27 cellular contexts compared by ENCODE assay signal in genomic region chr2:241213567-241213966, GRCh38.
"Had no signal": no experiment of that assay in that cellular context is flagged by ENCODE, and none has a peak within 500 bp of the region (broad histone marks: within the 10 kb centered on the region; RNA-seq: fewer than 3 reads in every experiment).

No MANE protein-coding gene starts in this region.

- H3K27ac ChIP-seq: ascending aorta, cardiac muscle cell, VCaP had no signal

- H3K9me3 ChIP-seq: ascending aorta had no signal

- DNase-seq: activated B cell treated with CpG ODN at 0.5 μM for 24 hours; activated CD4-positive, alpha-beta memory T cell treated with anti-CD3 and anti-CD28 coated beads for 36 hours; activated CD4-positive, alpha-beta T cell treated with anti-CD3 and anti-CD28 coated beads for 4 hours; activated CD4-positive, alpha-beta T cell treated with anti-CD3 and anti-CD28 coated beads, Interleukin-2, amount 10 ng/mL, durations not matched to agents 24 days and 14 days; activated CD4-positive, alpha-beta T cell treated with anti-CD3 and anti-CD28 coated beads, Interleukin-2, amount 50 U/mL, for 1 hour; activated CD4-positive, alpha-beta T cell treated with anti-CD3 and anti-CD28 coated beads, Interleukin-2, amount 50 U/mL, for 4 hours; activated CD4-positive, CD25-positive, alpha-beta regulatory T cell treated with anti-CD3 and anti-CD28 coated beads, Interleukin-2, amount 50 U/mL, for 72 hours; activated CD8-positive, alpha-beta memory T cell treated with anti-CD3 and anti-CD28 coated beads, Interleukin-2, amount 50 U/mL, for 48 hours; activated CD8-positive, alpha-beta T cell treated with anti-CD3 and anti-CD28 coated beads for 36 hours; activated effector memory CD4-positive, alpha-beta T cell treated with Interleukin-2 at 50 U/mL for 16 hours; activated gamma-delta T cell; activated naive CD4-positive, alpha-beta T cell treated with anti-CD3 and anti-CD28 coated beads, Interleukin-2, amount 10 ng/mL, durations not matched to agents 7 days and 5 days; activated naive CD4-positive, alpha-beta T cell treated with Interleukin-2 at 50 U/mL for 16 hours; activated naive CD8-positive, alpha-beta T cell treated with anti-CD3 and anti-CD28 coated beads, Interleukin-2, amount 10 ng/mL, durations not matched to agents 7 days and 5 days; activated naive CD8-positive, alpha-beta T cell treated with anti-CD3 and anti-CD28 coated beads, Interleukin-2, amount 50 U/mL, for 24 hours; activated T-cell treated with anti-CD3 and anti-CD28 coated beads, Interleukin-2, amount 50 U/mL, for 24 hours; activated T-cell treated with anti-CD3 and anti-CD28 coated beads, Interleukin-2, amount 50 U/mL, for 48 hours; anterior cingulate cortex; cerebellar nuclear complex; T-helper 1 cell; T-helper 2 cell; T-helper 9 cell had no signal

- ATAC-seq: activated CD8-positive, alpha-beta T cell treated with anti-CD3 and anti-CD28 coated beads for 36 hours; activated naive CD8-positive, alpha-beta T cell treated with anti-CD3 and anti-CD28 coated beads, Interleukin-2, amount 50 U/mL, for 24 hours had no signal

- H3K27me3 ChIP-seq: ascending aorta, cardiac muscle cell had no signal

- FAIRE-seq: bronchial epithelial cell, TTC549 had no signal

- H3K4me3 ChIP-seq: ascending aorta, cardiac muscle cell had no signal

- H3K36me3 ChIP-seq: ascending aorta, cardiac muscle cell had no signal
